ENCODE assay signal across 29 cellular contexts in genomic region chr17:58560511-58560910, GRCh38.
"Had no signal": no experiment of that assay in that cellular context is flagged by ENCODE, and none has a peak within 500 bp of the region (broad histone marks: within the 10 kb centered on the region; RNA-seq: fewer than 3 reads in every experiment).

No MANE protein-coding gene starts in this region.

- H3K4me2 ChIP-seq: smooth muscle cell had no signal

- ATAC-seq: activated CD8-positive, alpha-beta T cell treated with anti-CD3 and anti-CD28 coated beads for 36 hours; activated naive CD8-positive, alpha-beta T cell treated with anti-CD3 and anti-CD28 coated beads, Interleukin-2, amount 50 U/mL, for 24 hours; heart right ventricle; left lobe of liver; lower lobe of right lung; mucosa of descending colon; stimulated activated naive B cell treated with anti-CD40 and anti-IgM and Interleukin-4, amounts not matched to agents 10 μg/mL and 1 μg/mL and 100 μg/mL, for 72 hours had no signal

- FAIRE-seq: bronchial epithelial cell, colon, endometrium had no signal

- DNase-seq: activated B cell treated with CpG ODN at 0.5 μM for 24 hours; activated CD4-positive, alpha-beta T cell treated with anti-CD3 and anti-CD28 coated beads, Interleukin-2, amount 50 U/mL, for 1 hour; activated CD8-positive, alpha-beta T cell treated with anti-CD3 and anti-CD28 coated beads for 36 hours; activated naive CD8-positive, alpha-beta T cell treated with anti-CD3 and anti-CD28 coated beads, Interleukin-2, amount 50 U/mL, for 24 hours; activated T-cell treated with anti-CD3 and anti-CD28 coated beads, Interleukin-2, amount 50 U/mL, for 48 hours; dermis blood vessel endothelial cell; effector CD8-positive, alpha-beta T cell; esophagus squamous epithelium; foreskin melanocyte; heart right ventricle; lower lobe of right lung; mesendoderm; mucosa of descending colon; naive B cell; ovary; retina; sigmoid colon; stimulated activated CD4-positive, alpha-beta T cell treated with anti-CD3 and anti-CD28 coated beads, Interleukin-15, amount 100 ng/mL, for 24 hours; stimulated activated CD4-positive, alpha-beta T cell treated with anti-CD3 and anti-CD28 coated beads, Interleukin-2, amount 100 ng/mL, for 24 hours; stimulated activated naive B cell treated with anti-CD40 and anti-IgM and Interleukin-4, amounts not matched to agents 10 μg/mL and 1 μg/mL and 100 μg/mL, for 72 hours; T-helper 2 cell had no signal

- H3K27me3 ChIP-seq: esophagus squamous epithelium, heart right ventricle, ovary, sigmoid colon, tibial nerve had no signal

- H3K4me1 ChIP-seq: lower lobe of right lung, prostate gland, sigmoid colon, tibial nerve had no signal

- H3K4me3 ChIP-seq: esophagus squamous epithelium, heart right ventricle, lower lobe of right lung, mucosa of descending colon, ovary, prostate gland, sigmoid colon, smooth muscle cell, tibial nerve had no signal

- H3K9me3 ChIP-seq: esophagus squamous epithelium, heart right ventricle, lower lobe of right lung, mucosa of descending colon, ovary, prostate gland, sigmoid colon, tibial nerve had no signal

- H3K36me3 ChIP-seq: esophagus squamous epithelium, heart right ventricle, lower lobe of right lung, ovary, prostate gland, sigmoid colon, tibial nerve had no signal

- H3K27ac ChIP-seq: epithelial cell of prostate, esophagus squamous epithelium, heart right ventricle, lower lobe of right lung, ovary, prostate gland, sigmoid colon, tibial nerve had no signal
